In genomic region chr4:4443821-4444220, GRCh38 we compare ENCODE assay signal across 14 cellular contexts. TPM values are rescaled to one million over a fixed set of nuclear protein-coding genes. Genes with fewer than 3 reads are reported as not detected.
A peak's percentile ranks its signal among the peaks of the same experiment; 100 is the strongest.
DNase-seq lines count a peak whose midpoint lies in the region; ATAC-seq, FAIRE-seq and TF ChIP-seq lines count a peak whose summit lies in the region.
"Had no signal": no experiment of that assay in that cellular context is flagged by ENCODE, and none has a peak within 500 bp of the region (broad histone marks: within the 10 kb centered on the region; RNA-seq: fewer than 3 reads in every experiment).

No MANE protein-coding gene starts in this region.

- intact Hi-C loops in psoas muscle (cut with DNase I) = no loop called here

- H3K27ac ChIP-seq in psoas muscle = no peak overlapping the region
- H3K27ac ChIP-seq in caudate nucleus (ENCODE audit: low read depth, low read length) = no peak overlapping the region

- no peak for FAIRE-seq in HTR-8/SVneo (lab: Jason Lieb, UNC)
- FAIRE-seq: bronchial epithelial cell had no signal

- 63 to 85% (median 65%) methylated on average over 2 of the region's 2 CpGs for WGBS in psoas muscle, 3 donors

- H3K27me3 ChIP-seq in psoas muscle (ENCODE audit: insufficient read depth in 3 of 3, low read length in 2 of 3) = no peaks in the 10 kb centered on the region

- H3K9me3 ChIP-seq in psoas muscle = no peaks in the 10 kb centered on the region

- DNase-seq in AG08396 (ENCODE audit: low spot score) (peak; percentile 29), HTR-8/SVneo (ENCODE audit: insufficient read length, low spot score) (peak; percentile 26), cardiac fibroblast (ENCODE audit: low read depth in 2 of 2) (peak; percentile 41 to 59), kidney glomerular epithelial cell (lab: John Stamatoyannopoulos, UW) (peak; percentile 14), psoas muscle (no peak), NCI-H1105 treated with DMSO at 0.1 percent for 48 hours (lab: John Stamatoyannopoulos, UW) (no peak), NCI-H526 (lab: John Stamatoyannopoulos, UW) (no peak), caudate nucleus (lab: John Stamatoyannopoulos, UW) (no peak)
- DNase-seq: activated CD4-positive, alpha-beta T cell treated with anti-CD3 and anti-CD28 coated beads, Interleukin-2, amount 50 U/mL, for 1 hour; C1 segment of cervical spinal cord; Karpas-422; right cardiac atrium; stimulated activated naive CD8-positive, alpha-beta T cell treated with anti-CD3 and anti-CD28 coated beads, Interleukin-15, amount 100 ng/mL, for 72 hours had no signal

- ATAC-seq in psoas muscle = no peak
- ATAC-seq: right cardiac atrium; stimulated activated naive CD8-positive, alpha-beta T cell treated with anti-CD3 and anti-CD28 coated beads, Interleukin-15, amount 100 ng/mL, for 72 hours had no signal

- no peak for TF ChIP-seq CTCF in cardiac fibroblast (IDR thresholded peaks at IDR 0.05; ENCODE audit: low read depth, low read length)
- TF ChIP-seq CTCF in psoas muscle (IDR thresholded peaks at IDR 0.05) = no peak

- H3K36me3 ChIP-seq in psoas muscle (ENCODE audit: insufficient read depth in 1 of 2, low read depth in 1 of 2) = peaks cover 0 to 3% of the 10 kb centered on the region in 2 donors

- H3K4me3 ChIP-seq in cardiac fibroblast (replicated peaks in 1 of 2; ENCODE audit: low read depth in 2 of 2, low read length in 2 of 2) (no peak overlapping the region), psoas muscle (no peak overlapping the region)

- peaks cover 3% of the 10 kb centered on the region for H3K4me1 ChIP-seq in psoas muscle

RNA-seq across cellular contexts. Expression of gene NSG1, which starts 56.9 kb away (rescaled TPM):
- total RNA-seq in psoas muscle = under 1 TPM in 3 of 4 donors, not detected in 1; 0.11 to 0.50 (median 0.28) TPM
- polyA plus RNA-seq in psoas muscle = under 1 TPM in 2 of 3 donors, not detected in 1; 0.12 to 0.36 TPM

Comparison
In these comparisons a context has a peak if more than half of its experiments do, and no peak if none do; other contexts are left out.
1. DNase-seq: peak in AG08396 (single experiment), HTR-8/SVneo (single experiment), cardiac fibroblast (2 of 2) and kidney glomerular epithelial cell (single experiment); none in psoas muscle (0 of 2), NCI-H1105 treated with DMSO at 0.1 percent for 48 hours (single experiment), NCI-H526 (0 of 2) and caudate nucleus (0 of 61).